Comparison of ENCODE assay signal across 20 cellular contexts in the genomic region with DNA sequence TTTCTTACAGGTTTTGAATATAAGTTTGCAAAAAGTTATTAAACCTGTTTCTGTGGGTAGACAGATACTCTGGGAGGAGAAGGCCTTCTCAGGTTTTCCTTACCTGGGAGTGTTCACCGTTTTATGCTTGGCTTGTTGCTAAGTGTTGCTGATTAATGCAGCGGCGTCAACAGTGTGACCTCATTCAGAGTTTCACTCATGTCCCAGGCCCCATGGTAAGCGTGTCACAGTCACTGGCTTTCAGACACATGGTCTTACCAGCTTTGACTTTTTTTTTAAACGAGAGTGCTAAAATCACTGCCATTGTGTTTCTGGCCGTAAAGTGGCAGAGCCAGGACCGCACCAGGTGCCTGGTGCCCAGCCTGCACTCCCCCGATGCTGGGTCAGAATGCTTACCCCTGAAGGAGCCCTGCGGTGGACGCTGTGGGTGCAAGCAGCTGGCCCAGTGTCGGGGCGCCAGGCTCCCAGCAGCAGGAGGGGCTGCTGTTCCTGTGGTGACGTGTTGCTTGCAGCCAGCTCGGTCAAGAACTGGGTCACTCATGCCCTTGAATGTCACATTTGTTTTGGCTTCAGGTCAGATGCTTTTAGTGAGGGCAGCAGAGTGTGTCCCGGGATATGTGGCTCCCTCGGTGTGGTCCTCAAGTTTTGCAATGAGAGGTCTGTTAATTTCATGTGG. TPM values are rescaled to one million over a fixed set of nuclear protein-coding genes. Genes with fewer than 3 reads are reported as not detected.
DNase-seq lines count a peak whose midpoint lies in the region; ATAC-seq and TF ChIP-seq lines count a peak whose summit lies in the region.
"Had no signal": no experiment of that assay in that cellular context is flagged by ENCODE, and none has a peak within 500 bp of the region (broad histone marks: within the 10 kb centered on the region; RNA-seq: fewer than 3 reads in every experiment).

No MANE protein-coding gene starts in this region.

- no peaks in the 10 kb centered on the region for H3K9me3 Mint-ChIP-seq in natural killer cell
- H3K9me3 Mint-ChIP-seq: CD8-positive, alpha-beta T cell had no signal

- no peak overlapping the region for H3K27ac Mint-ChIP-seq in natural killer cell
- H3K27ac Mint-ChIP-seq: CD8-positive, alpha-beta T cell had no signal

- TF ChIP-seq CTCF in GM06990 (IDR thresholded peaks at IDR 0.05; ENCODE audit: insufficient read depth, low read length, poor library complexity, severe bottlenecking) (no peak), natural killer cell (IDR thresholded peaks at IDR 0.05) (no peak)

- no peaks in the 10 kb centered on the region for H3K36me3 Mint-ChIP-seq in natural killer cell

- no peaks in the 10 kb centered on the region for H3K27me3 ChIP-seq in GM06990 (replicated peaks; ENCODE audit: control insufficient read depth, insufficient read depth, low read length)
- H3K27me3 ChIP-seq: BLaER1, MG63 had no signal

- POLR2A ChIA-PET in HEK293T (lab: Yijun Ruan, JAX) = no interaction called here

- ATAC-seq in Right ventricle myocardium superior (ENCODE audit: poor library complexity) (no peak), left lobe of liver (peak; percentile 32), natural killer cell (no peak)
- ATAC-seq: CD8-positive, alpha-beta T cell; Panc1 had no signal

- H3K36me3 ChIP-seq in GM06990 (ENCODE audit: control insufficient read depth, insufficient read depth, low read length) = peaks cover 36% of the 10 kb centered on the region

- no peak overlapping the region for H3K4me3 ChIP-seq in GM06990 (replicated peaks; ENCODE audit: low read depth, low read length)
- H3K4me3 ChIP-seq: BLaER1, MG63 had no signal

- H3K27me3 Mint-ChIP-seq in natural killer cell (ENCODE audit: low read depth in 2 of 2) = no peaks in the 10 kb centered on the region

- H3K4me1 Mint-ChIP-seq in natural killer cell = peaks cover 29 to 40% of the 10 kb centered on the region in 2 donors

- peak; percentile 2 for DNase-seq in GM06990 (ENCODE audit: extremely low read depth, insufficient read length)
- peak; percentile 47 for DNase-seq in Right ventricle myocardium superior
- DNase-seq in left lobe of liver (ENCODE audit: low spot score) = no peak
- peak; percentile 72 for DNase-seq in posterior vena cava (ENCODE audit: low spot score)
- DNase-seq in natural killer cell = no peak
- no peak for DNase-seq in SKM-1 treated with dmso at 0.1 percent for 144 hours (lab: John Stamatoyannopoulos, UW; ENCODE audit: unreplicated experiment)
- no peak for DNase-seq in RKO (ENCODE audit: low spot score)
- DNase-seq in HEK293T (ENCODE audit: extremely low spot score) = no peak
- DNase-seq: CD8-positive, alpha-beta T cell; DMS79; GOT3; MG63; NCI-H1092 treated with DMSO at 0.1 percent for 48 hours; NCI-H1694 treated with DMSO at 0.1 percent for 48 hours; NCI-H2107; NCI-H2227 treated with DMSO at 0.1 percent for 48 hours; NCI-H524; SIG-M5 had no signal

- no peak overlapping the region for H3K4me3 Mint-ChIP-seq in natural killer cell
- H3K4me3 Mint-ChIP-seq: CD8-positive, alpha-beta T cell had no signal

- CTCF ChIA-PET in HEK293T (lab: Yijun Ruan, JAX) = interaction anchor here (1.7 kb wide), 1 partner anchor 14 kb away, joined by 5 read pairs; no protein-coding TSS in a partner anchor

- intact Hi-C loops in Right ventricle myocardium superior (cut with DNase I) (no loop called here), posterior vena cava (cut with DNase I) (no loop called here), natural killer cell (cut with micrococcal nuclease) (no loop called here)

TF ChIP-seq in HEK293T, 16 proteins besides CTCF, POLR2A, EP300 and RAD21:
- TF ChIP-seq, protein P1, sequence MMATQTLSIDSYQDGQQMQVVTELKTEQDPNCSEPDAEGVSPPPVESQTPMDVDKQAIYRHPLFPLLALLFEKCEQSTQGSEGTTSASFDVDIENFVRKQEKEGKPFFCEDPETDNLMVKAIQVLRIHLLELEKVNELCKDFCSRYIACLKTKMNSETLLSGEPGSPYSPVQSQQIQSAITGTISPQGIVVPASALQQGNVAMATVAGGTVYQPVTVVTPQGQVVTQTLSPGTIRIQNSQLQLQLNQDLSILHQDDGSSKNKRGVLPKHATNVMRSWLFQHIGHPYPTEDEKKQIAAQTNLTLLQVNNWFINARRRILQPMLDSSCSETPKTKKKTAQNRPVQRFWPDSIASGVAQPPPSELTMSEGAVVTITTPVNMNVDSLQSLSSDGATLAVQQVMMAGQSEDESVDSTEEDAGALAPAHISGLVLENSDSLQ (IDR thresholded peaks at IDR 0.05) = no peak
- TF ChIP-seq TARDBP (IDR thresholded peaks at IDR 0.05) = no peak
- TF ChIP-seq LEF1 (IDR thresholded peaks at IDR 0.05; ENCODE audit: borderline replicate concordance) = no peak
- TF ChIP-seq ELF4 (IDR thresholded peaks at IDR 0.05) = no peak
- no peak for TF ChIP-seq SUZ12 (IDR thresholded peaks at IDR 0.05)
- no peak for TF ChIP-seq FOXA1 (IDR thresholded peaks at IDR 0.05)
- no peak for TF ChIP-seq ZNF384 (IDR thresholded peaks at IDR 0.05)
- no peak for TF ChIP-seq L3MBTL2 (conservative IDR thresholded peaks at IDR 0.05)
- TF ChIP-seq FOXM1 (IDR thresholded peaks at IDR 0.05; ENCODE audit: borderline replicate concordance) = no peak

RNA-seq across cellular contexts. Expression of a gene that starts 3.5 kb away (rescaled TPM):
- total RNA-seq in Right ventricle myocardium superior (49.7 TPM), left lobe of liver (13.7 TPM), posterior vena cava (10 to 100 TPM; 18.6 to 22.6 TPM), natural killer cell (10 to 100 TPM; 69.3 to 95.1 (median 91.0) TPM)

RNA-seq across cellular contexts. Expression of a gene that starts 21.7 kb away (rescaled TPM):
- total RNA-seq in Right ventricle myocardium superior = 89.5 TPM
- total RNA-seq in left lobe of liver = 40.6 TPM
- 10 to 100 TPM; 47.1 to 49.3 TPM for total RNA-seq in posterior vena cava
- 100 to 1,000 TPM; 145 to 167 (median 164) TPM for total RNA-seq in natural killer cell

RNA-seq across cellular contexts. Expression of a gene that starts 29.8 kb away (rescaled TPM):
- total RNA-seq in Right ventricle myocardium superior = 11.5 TPM
- 2.0 TPM for total RNA-seq in left lobe of liver
- 1 to 10 TPM; 2.0 to 2.3 TPM for total RNA-seq in posterior vena cava
- total RNA-seq in natural killer cell = 10 to 100 TPM; 13.5 to 25.2 (median 18.5) TPM

RNA-seq across cellular contexts. Expression of a gene that starts 32.2 kb away (rescaled TPM):
- total RNA-seq in Right ventricle myocardium superior = 5.6 TPM
- 13.1 TPM for total RNA-seq in left lobe of liver
- 10 to 100 TPM in 1 of 2 donors, 1 to 10 TPM in 1; 7.1 to 12.9 TPM for total RNA-seq in posterior vena cava
- 10 to 100 TPM; 43.8 to 51.5 (median 46.6) TPM for total RNA-seq in natural killer cell

RNA-seq across cellular contexts. Expression of a gene that starts 35.3 kb away (rescaled TPM):
- total RNA-seq in Right ventricle myocardium superior (2.0 TPM), left lobe of liver (0.53 TPM), posterior vena cava (1 to 10 TPM; 1.2 to 1.8 TPM), natural killer cell (10 to 100 TPM; 10.6 to 19.7 (median 15.7) TPM)

Comparison
In these comparisons a context has a peak if more than half of its experiments do, and no peak if none do; other contexts are left out.
1. DNase-seq: peak in GM06990 (single experiment), Right ventricle myocardium superior (single experiment) and posterior vena cava (single experiment); none in left lobe of liver (single experiment), natural killer cell (single experiment), SKM-1 treated with dmso at 0.1 percent for 144 hours (single experiment), RKO (single experiment) and HEK293T (single experiment).